In the genomic region with DNA sequence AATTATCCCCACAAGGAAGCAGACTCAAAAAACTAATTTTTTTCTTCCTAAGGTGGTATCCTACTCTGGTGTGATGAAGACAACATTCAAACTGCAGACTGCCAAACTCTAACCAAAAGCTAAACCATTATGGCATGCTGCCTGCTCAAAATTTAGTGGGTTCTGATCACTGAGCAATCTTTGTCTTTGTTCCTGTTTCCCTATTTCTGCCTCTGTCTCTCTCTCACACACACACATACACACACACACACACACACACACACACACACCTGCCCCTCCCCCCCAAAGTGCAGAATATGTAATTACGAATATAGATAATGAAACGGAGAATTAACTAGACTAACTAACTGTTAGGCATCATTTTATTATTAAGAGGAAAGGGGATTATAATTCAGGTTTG, we compare ENCODE assay signal across 1 cellular context.
TF ChIP-seq lines count a peak whose summit lies in the region.

No MANE protein-coding gene starts in this region.

TF ChIP-seq in K562, 482 proteins besides CTCF, POLR2A, EP300 and RAD21 (continued from another document and continues in another):
- TF ChIP-seq, protein P1, sequence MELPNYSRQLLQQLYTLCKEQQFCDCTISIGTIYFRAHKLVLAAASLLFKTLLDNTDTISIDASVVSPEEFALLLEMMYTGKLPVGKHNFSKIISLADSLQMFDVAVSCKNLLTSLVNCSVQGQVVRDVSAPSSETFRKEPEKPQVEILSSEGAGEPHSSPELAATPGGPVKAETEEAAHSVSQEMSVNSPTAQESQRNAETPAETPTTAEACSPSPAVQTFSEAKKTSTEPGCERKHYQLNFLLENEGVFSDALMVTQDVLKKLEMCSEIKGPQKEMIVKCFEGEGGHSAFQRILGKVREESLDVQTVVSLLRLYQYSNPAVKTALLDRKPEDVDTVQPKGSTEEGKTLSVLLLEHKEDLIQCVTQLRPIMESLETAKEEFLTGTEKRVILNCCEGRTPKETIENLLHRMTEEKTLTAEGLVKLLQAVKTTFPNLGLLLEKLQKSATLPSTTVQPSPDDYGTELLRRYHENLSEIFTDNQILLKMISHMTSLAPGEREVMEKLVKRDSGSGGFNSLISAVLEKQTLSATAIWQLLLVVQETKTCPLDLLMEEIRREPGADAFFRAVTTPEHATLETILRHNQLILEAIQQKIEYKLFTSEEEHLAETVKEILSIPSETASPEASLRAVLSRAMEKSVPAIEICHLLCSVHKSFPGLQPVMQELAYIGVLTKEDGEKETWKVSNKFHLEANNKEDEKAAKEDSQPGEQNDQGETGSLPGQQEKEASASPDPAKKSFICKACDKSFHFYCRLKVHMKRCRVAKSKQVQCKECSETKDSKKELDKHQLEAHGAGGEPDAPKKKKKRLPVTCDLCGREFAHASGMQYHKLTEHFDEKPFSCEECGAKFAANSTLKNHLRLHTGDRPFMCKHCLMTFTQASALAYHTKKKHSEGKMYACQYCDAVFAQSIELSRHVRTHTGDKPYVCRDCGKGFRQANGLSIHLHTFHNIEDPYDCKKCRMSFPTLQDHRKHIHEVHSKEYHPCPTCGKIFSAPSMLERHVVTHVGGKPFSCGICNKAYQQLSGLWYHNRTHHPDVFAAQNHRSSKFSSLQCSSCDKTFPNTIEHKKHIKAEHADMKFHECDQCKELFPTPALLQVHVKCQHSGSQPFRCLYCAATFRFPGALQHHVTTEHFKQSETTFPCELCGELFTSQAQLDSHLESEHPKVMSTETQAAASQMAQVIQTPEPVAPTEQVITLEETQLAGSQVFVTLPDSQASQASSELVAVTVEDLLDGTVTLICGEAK (IDR thresholded peaks at IDR 0.05) = peak; percentile 28; the same call in 1 of the 2 replicates
- TF ChIP-seq, protein P1 (CRISPR knock-in tag; IDR thresholded peaks at IDR 0.05) = no peak
- TF ChIP-seq HMG20A (CRISPR knock-in tag; conservative IDR thresholded peaks at IDR 0.05) (no peak), XRCC3 (IDR thresholded peaks at IDR 0.05) (no peak), ZNF133 (CRISPR knock-in tag; IDR thresholded peaks at IDR 0.05) (no peak), ZNF384 (IDR thresholded peaks at IDR 0.05; ENCODE audit: low read depth, low read length) (no peak), TAF7 (tag; IDR thresholded peaks at IDR 0.05) (0 out of 2 replicates have a peak, but pooled peaks have one; percentile 31), ZNF324 (CRISPR knock-in tag; IDR thresholded peaks at IDR 0.05) (no peak), NELFE (IDR thresholded peaks at IDR 0.05; ENCODE audit: insufficient read depth, insufficient read length) (no peak), HEY1 (CRISPR knock-in tag; IDR thresholded peaks at IDR 0.05; ENCODE audit: borderline replicate concordance) (no peak), TAF1 (IDR thresholded peaks at IDR 0.05; ENCODE audit: control insufficient read depth, extremely low read depth, insufficient read depth, low read length, severe bottlenecking) (no peak), THRAP3 (IDR thresholded peaks at IDR 0.05; ENCODE audit: borderline replicate concordance) (peak; percentile 79; the same call in 1 of the 2 replicates), SIRT6 (IDR thresholded peaks at IDR 0.05; ENCODE audit: low read depth, low read length) (no peak), ZNF431 (CRISPR knock-in tag; IDR thresholded peaks at IDR 0.05) (no peak), MEF2D (tag; conservative IDR thresholded peaks at IDR 0.05; ENCODE audit: low read depth) (no peak), PTRF (tag; IDR thresholded peaks at IDR 0.05) (no peak), TBL1XR1 (IDR thresholded peaks at IDR 0.05; ENCODE audit: low read length in 2 of 2) (no peak), PCBP2 (IDR thresholded peaks at IDR 0.05; ENCODE audit: low read depth, low read length, poor library complexity, severe bottlenecking) (no peak), POLR3A (IDR thresholded peaks at IDR 0.05; ENCODE audit: borderline replicate concordance, extremely low read depth, insufficient read depth, insufficient read length) (no peak)
- TF ChIP-seq, protein P2, sequence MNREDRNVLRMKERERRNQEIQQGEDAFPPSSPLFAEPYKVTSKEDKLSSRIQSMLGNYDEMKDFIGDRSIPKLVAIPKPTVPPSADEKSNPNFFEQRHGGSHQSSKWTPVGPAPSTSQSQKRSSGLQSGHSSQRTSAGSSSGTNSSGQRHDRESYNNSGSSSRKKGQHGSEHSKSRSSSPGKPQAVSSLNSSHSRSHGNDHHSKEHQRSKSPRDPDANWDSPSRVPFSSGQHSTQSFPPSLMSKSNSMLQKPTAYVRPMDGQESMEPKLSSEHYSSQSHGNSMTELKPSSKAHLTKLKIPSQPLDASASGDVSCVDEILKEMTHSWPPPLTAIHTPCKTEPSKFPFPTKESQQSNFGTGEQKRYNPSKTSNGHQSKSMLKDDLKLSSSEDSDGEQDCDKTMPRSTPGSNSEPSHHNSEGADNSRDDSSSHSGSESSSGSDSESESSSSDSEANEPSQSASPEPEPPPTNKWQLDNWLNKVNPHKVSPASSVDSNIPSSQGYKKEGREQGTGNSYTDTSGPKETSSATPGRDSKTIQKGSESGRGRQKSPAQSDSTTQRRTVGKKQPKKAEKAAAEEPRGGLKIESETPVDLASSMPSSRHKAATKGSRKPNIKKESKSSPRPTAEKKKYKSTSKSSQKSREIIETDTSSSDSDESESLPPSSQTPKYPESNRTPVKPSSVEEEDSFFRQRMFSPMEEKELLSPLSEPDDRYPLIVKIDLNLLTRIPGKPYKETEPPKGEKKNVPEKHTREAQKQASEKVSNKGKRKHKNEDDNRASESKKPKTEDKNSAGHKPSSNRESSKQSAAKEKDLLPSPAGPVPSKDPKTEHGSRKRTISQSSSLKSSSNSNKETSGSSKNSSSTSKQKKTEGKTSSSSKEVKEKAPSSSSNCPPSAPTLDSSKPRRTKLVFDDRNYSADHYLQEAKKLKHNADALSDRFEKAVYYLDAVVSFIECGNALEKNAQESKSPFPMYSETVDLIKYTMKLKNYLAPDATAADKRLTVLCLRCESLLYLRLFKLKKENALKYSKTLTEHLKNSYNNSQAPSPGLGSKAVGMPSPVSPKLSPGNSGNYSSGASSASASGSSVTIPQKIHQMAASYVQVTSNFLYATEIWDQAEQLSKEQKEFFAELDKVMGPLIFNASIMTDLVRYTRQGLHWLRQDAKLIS (CRISPR knock-in tag; IDR thresholded peaks at IDR 0.05) = peak; percentile 31; the same call in 1 of the 2 replicates
- TF ChIP-seq, protein P3, sequence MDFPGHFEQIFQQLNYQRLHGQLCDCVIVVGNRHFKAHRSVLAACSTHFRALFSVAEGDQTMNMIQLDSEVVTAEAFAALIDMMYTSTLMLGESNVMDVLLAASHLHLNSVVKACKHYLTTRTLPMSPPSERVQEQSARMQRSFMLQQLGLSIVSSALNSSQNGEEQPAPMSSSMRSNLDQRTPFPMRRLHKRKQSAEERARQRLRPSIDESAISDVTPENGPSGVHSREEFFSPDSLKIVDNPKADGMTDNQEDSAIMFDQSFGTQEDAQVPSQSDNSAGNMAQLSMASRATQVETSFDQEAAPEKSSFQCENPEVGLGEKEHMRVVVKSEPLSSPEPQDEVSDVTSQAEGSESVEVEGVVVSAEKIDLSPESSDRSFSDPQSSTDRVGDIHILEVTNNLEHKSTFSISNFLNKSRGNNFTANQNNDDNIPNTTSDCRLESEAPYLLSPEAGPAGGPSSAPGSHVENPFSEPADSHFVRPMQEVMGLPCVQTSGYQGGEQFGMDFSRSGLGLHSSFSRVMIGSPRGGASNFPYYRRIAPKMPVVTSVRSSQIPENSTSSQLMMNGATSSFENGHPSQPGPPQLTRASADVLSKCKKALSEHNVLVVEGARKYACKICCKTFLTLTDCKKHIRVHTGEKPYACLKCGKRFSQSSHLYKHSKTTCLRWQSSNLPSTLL (IDR thresholded peaks at IDR 0.05) = no peak
- TF ChIP-seq, protein P4, sequence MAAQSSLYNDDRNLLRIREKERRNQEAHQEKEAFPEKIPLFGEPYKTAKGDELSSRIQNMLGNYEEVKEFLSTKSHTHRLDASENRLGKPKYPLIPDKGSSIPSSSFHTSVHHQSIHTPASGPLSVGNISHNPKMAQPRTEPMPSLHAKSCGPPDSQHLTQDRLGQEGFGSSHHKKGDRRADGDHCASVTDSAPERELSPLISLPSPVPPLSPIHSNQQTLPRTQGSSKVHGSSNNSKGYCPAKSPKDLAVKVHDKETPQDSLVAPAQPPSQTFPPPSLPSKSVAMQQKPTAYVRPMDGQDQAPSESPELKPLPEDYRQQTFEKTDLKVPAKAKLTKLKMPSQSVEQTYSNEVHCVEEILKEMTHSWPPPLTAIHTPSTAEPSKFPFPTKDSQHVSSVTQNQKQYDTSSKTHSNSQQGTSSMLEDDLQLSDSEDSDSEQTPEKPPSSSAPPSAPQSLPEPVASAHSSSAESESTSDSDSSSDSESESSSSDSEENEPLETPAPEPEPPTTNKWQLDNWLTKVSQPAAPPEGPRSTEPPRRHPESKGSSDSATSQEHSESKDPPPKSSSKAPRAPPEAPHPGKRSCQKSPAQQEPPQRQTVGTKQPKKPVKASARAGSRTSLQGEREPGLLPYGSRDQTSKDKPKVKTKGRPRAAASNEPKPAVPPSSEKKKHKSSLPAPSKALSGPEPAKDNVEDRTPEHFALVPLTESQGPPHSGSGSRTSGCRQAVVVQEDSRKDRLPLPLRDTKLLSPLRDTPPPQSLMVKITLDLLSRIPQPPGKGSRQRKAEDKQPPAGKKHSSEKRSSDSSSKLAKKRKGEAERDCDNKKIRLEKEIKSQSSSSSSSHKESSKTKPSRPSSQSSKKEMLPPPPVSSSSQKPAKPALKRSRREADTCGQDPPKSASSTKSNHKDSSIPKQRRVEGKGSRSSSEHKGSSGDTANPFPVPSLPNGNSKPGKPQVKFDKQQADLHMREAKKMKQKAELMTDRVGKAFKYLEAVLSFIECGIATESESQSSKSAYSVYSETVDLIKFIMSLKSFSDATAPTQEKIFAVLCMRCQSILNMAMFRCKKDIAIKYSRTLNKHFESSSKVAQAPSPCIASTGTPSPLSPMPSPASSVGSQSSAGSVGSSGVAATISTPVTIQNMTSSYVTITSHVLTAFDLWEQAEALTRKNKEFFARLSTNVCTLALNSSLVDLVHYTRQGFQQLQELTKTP (IDR thresholded peaks at IDR 0.05; ENCODE audit: low read depth in 1 of 2, partially characterized antibody in 2 of 2) = peak in 1 of 2 experiments; percentile 33
- TF ChIP-seq, protein P5, sequence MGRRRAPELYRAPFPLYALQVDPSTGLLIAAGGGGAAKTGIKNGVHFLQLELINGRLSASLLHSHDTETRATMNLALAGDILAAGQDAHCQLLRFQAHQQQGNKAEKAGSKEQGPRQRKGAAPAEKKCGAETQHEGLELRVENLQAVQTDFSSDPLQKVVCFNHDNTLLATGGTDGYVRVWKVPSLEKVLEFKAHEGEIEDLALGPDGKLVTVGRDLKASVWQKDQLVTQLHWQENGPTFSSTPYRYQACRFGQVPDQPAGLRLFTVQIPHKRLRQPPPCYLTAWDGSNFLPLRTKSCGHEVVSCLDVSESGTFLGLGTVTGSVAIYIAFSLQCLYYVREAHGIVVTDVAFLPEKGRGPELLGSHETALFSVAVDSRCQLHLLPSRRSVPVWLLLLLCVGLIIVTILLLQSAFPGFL (CRISPR knock-in tag; IDR thresholded peaks at IDR 0.05) = no peak
- TF ChIP-seq, protein P6, sequence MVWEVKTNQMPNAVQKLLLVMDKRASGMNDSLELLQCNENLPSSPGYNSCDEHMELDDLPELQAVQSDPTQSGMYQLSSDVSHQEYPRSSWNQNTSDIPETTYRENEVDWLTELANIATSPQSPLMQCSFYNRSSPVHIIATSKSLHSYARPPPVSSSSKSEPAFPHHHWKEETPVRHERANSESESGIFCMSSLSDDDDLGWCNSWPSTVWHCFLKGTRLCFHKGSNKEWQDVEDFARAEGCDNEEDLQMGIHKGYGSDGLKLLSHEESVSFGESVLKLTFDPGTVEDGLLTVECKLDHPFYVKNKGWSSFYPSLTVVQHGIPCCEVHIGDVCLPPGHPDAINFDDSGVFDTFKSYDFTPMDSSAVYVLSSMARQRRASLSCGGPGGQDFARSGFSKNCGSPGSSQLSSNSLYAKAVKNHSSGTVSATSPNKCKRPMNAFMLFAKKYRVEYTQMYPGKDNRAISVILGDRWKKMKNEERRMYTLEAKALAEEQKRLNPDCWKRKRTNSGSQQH (CRISPR knock-in tag; IDR thresholded peaks at IDR 0.05) = no peak; the same call in 1 of the 2 replicates
- TF ChIP-seq, protein P7, sequence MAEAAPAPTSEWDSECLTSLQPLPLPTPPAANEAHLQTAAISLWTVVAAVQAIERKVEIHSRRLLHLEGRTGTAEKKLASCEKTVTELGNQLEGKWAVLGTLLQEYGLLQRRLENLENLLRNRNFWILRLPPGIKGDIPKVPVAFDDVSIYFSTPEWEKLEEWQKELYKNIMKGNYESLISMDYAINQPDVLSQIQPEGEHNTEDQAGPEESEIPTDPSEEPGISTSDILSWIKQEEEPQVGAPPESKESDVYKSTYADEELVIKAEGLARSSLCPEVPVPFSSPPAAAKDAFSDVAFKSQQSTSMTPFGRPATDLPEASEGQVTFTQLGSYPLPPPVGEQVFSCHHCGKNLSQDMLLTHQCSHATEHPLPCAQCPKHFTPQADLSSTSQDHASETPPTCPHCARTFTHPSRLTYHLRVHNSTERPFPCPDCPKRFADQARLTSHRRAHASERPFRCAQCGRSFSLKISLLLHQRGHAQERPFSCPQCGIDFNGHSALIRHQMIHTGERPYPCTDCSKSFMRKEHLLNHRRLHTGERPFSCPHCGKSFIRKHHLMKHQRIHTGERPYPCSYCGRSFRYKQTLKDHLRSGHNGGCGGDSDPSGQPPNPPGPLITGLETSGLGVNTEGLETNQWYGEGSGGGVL (CRISPR knock-in tag; IDR thresholded peaks at IDR 0.05) = no peak
